In genomic region chr20:4373454-4373853, GRCh38 we compare ENCODE assay signal across 17 cellular contexts.
DNase-seq lines count a peak whose midpoint lies in the region; ATAC-seq and TF ChIP-seq lines count a peak whose summit lies in the region.
"Had no signal": no experiment of that assay in that cellular context is flagged by ENCODE, and none has a peak within 500 bp of the region (broad histone marks: within the 10 kb centered on the region; RNA-seq: fewer than 3 reads in every experiment).

No MANE protein-coding gene starts in this region.

- BruUV-seq in mammary epithelial cell (replicated peaks; lab: Mats Ljungman, UMichigan) = no TSS peak

- peaks cover 44% of the 10 kb centered on the region for H3K4me1 Mint-ChIP-seq in activated T-cell treated with anti-CD3 and anti-CD28 coated beads, Interleukin-2, amount 50 U/mL, for 24 hours (ENCODE audit: low read depth)
- H3K4me1 Mint-ChIP-seq in activated T-helper 17 cell treated with anti-CD3 and anti-CD28 coated beads, Interleukin-2, amount 50 U/mL, for 72 hours = peaks cover 27% of the 10 kb centered on the region
- H3K4me1 Mint-ChIP-seq in activated naive CD4-positive, alpha-beta T cell treated with anti-CD3 and anti-CD28 coated beads, Interleukin-2, amount 10 ng/mL, durations not matched to agents 7 days and 5 days = peaks cover 39% of the 10 kb centered on the region
- H3K4me1 Mint-ChIP-seq: GM23338 had no signal

- no peaks in the 10 kb centered on the region for H3K79me2 ChIP-seq in mammary epithelial cell (ENCODE audit: insufficient read depth, low read length)

- no peak overlapping the region for H3K4me3 Mint-ChIP-seq in activated T-cell treated with anti-CD3 and anti-CD28 coated beads, Interleukin-2, amount 50 U/mL, for 24 hours
- peak overlapping the region; percentile 17 for H3K4me3 Mint-ChIP-seq in activated T-helper 17 cell treated with anti-CD3 and anti-CD28 coated beads, Interleukin-2, amount 50 U/mL, for 72 hours
- no peak overlapping the region for H3K4me3 Mint-ChIP-seq in activated naive CD4-positive, alpha-beta T cell treated with anti-CD3 and anti-CD28 coated beads, Interleukin-2, amount 10 ng/mL, durations not matched to agents 7 days and 5 days
- H3K4me3 Mint-ChIP-seq: CD14-positive monocyte; CD4-positive, alpha-beta memory T cell; GM23338 had no signal

- dilution Hi-C loops in mammary epithelial cell (cut with HindIII; ENCODE audit: low sequenced_read_pairs) = no loop called here

- intact Hi-C loops in mammary epithelial cell (cut with micrococcal nuclease) = no loop called here

- no peaks in the 10 kb centered on the region for H3K9me3 Mint-ChIP-seq in activated T-cell treated with anti-CD3 and anti-CD28 coated beads, Interleukin-2, amount 50 U/mL, for 24 hours
- H3K9me3 Mint-ChIP-seq in activated T-helper 17 cell treated with anti-CD3 and anti-CD28 coated beads, Interleukin-2, amount 50 U/mL, for 72 hours = no peaks in the 10 kb centered on the region
- H3K9me3 Mint-ChIP-seq in activated naive CD4-positive, alpha-beta T cell treated with anti-CD3 and anti-CD28 coated beads, Interleukin-2, amount 10 ng/mL, durations not matched to agents 7 days and 5 days = peaks cover 2% of the 10 kb centered on the region
- H3K9me3 Mint-ChIP-seq: CD14-positive monocyte; CD4-positive, alpha-beta memory T cell; GM23338 had no signal

- H3K27me3 Mint-ChIP-seq in activated T-cell treated with anti-CD3 and anti-CD28 coated beads, Interleukin-2, amount 50 U/mL, for 24 hours = peaks cover 13% of the 10 kb centered on the region
- peaks cover 3% of the 10 kb centered on the region for H3K27me3 Mint-ChIP-seq in activated T-helper 17 cell treated with anti-CD3 and anti-CD28 coated beads, Interleukin-2, amount 50 U/mL, for 72 hours
- H3K27me3 Mint-ChIP-seq in activated naive CD4-positive, alpha-beta T cell treated with anti-CD3 and anti-CD28 coated beads, Interleukin-2, amount 10 ng/mL, durations not matched to agents 7 days and 5 days = peaks cover 27% of the 10 kb centered on the region

- TF ChIP-seq CTCF in mammary epithelial cell (conservative IDR thresholded peaks at IDR 0.05 in 1 of 2, IDR thresholded peaks at IDR 0.05 in 1 of 2; ENCODE audit: extremely low read depth in 1 of 2, insufficient read depth in 1 of 2, low read depth in 1 of 2, low read length in 2 of 2) = no peak

- H3K4me3 ChIP-seq in mammary epithelial cell (replicated peaks in 1 of 3; ENCODE audit: insufficient read depth in 1 of 3, low read depth in 2 of 3, low read length in 3 of 3) = no peak overlapping the region
- H3K4me3 ChIP-seq: BLaER1, GM23338 had no signal

- CTCF ChIA-PET in mammary epithelial cell (lab: Charles Lee; ENCODE audit: low non-redundant PET) = interaction anchor here (0.6 kb wide), 1 partner anchor 65 kb away, joined by 4 read pairs; no protein-coding TSS in a partner anchor
- CTCF ChIA-PET in activated naive CD4-positive, alpha-beta T cell treated with anti-CD3 and anti-CD28 coated beads, Interleukin-2, amount 10 ng/mL, durations not matched to agents 7 days and 5 days (lab: Charles Lee) = no interaction called here

- no peaks in the 10 kb centered on the region for H3K27me3 ChIP-seq in mammary epithelial cell (ENCODE audit: insufficient read depth, low read length)
- H3K27me3 ChIP-seq: BLaER1 had no signal

- no peaks in the 10 kb centered on the region for H3K9me3 ChIP-seq in mammary epithelial cell (replicated peaks; ENCODE audit: insufficient read depth, low read length)
- H3K9me3 ChIP-seq: BLaER1 had no signal

- peak; percentile 19 to 32 for ATAC-seq in activated CD4-positive, CD25-positive, alpha-beta regulatory T cell treated with anti-CD3 and anti-CD28 coated beads, Interleukin-2, amount 50 U/mL, for 24 hours
- peak; percentile 67 for ATAC-seq in activated T-helper 17 cell treated with anti-CD3 and anti-CD28 coated beads, Interleukin-2, amount 50 U/mL, for 72 hours (replicated peaks)
- ATAC-seq in stimulated activated naive CD8-positive, alpha-beta T cell treated with anti-CD3 and anti-CD28 coated beads, Interleukin-15, Interleukin-2, amounts not matched to agents 100 U/mL and 50 U/mL, for 24 hours = peak; percentile 52
- ATAC-seq: GM23338 had no signal

- peak overlapping the region; percentile 60 for H3K27ac Mint-ChIP-seq in activated T-cell treated with anti-CD3 and anti-CD28 coated beads, Interleukin-2, amount 50 U/mL, for 24 hours
- peak overlapping the region; percentile 26 for H3K27ac Mint-ChIP-seq in activated T-helper 17 cell treated with anti-CD3 and anti-CD28 coated beads, Interleukin-2, amount 50 U/mL, for 72 hours
- no peak overlapping the region for H3K27ac Mint-ChIP-seq in activated naive CD4-positive, alpha-beta T cell treated with anti-CD3 and anti-CD28 coated beads, Interleukin-2, amount 10 ng/mL, durations not matched to agents 7 days and 5 days
- H3K27ac Mint-ChIP-seq: CD14-positive monocyte; CD4-positive, alpha-beta memory T cell; GM23338 had no signal

- no peak overlapping the region for H3K9ac ChIP-seq in mammary epithelial cell (ENCODE audit: insufficient read depth, low read length)
- H3K9ac ChIP-seq: BLaER1 had no signal

- H2AFZ ChIP-seq in mammary epithelial cell (ENCODE audit: low read depth, low read length) = no peak overlapping the region
- H2AFZ ChIP-seq: GM23338 had no signal

- H3K36me3 Mint-ChIP-seq in activated T-cell treated with anti-CD3 and anti-CD28 coated beads, Interleukin-2, amount 50 U/mL, for 24 hours (ENCODE audit: low read depth) = no peaks in the 10 kb centered on the region
- no peaks in the 10 kb centered on the region for H3K36me3 Mint-ChIP-seq in activated T-helper 17 cell treated with anti-CD3 and anti-CD28 coated beads, Interleukin-2, amount 50 U/mL, for 72 hours (ENCODE audit: low read depth)
- H3K36me3 Mint-ChIP-seq in activated naive CD4-positive, alpha-beta T cell treated with anti-CD3 and anti-CD28 coated beads, Interleukin-2, amount 10 ng/mL, durations not matched to agents 7 days and 5 days = peaks cover 8% of the 10 kb centered on the region
- H3K36me3 Mint-ChIP-seq: CD4-positive, alpha-beta memory T cell had no signal

- no peaks in the 10 kb centered on the region for H4K20me1 ChIP-seq in mammary epithelial cell (ENCODE audit: insufficient read depth, low read length)
- H4K20me1 ChIP-seq: BLaER1 had no signal

- 93% methylated on average over 1 of the region's 1 CpG for WGBS in mammary epithelial cell (ENCODE audit: low coverage, missing lambda C conversion rate)

- H3K4me2 ChIP-seq in mammary epithelial cell (ENCODE audit: insufficient read depth, low read depth, low read length) = no peak overlapping the region
- H3K4me2 ChIP-seq: BLaER1, GM23338 had no signal

- no peak for DNase-seq in activated CD4-positive, CD25-positive, alpha-beta regulatory T cell treated with anti-CD3 and anti-CD28 coated beads, Interleukin-2, amount 50 U/mL, for 72 hours
- no peak for DNase-seq in activated T-cell treated with anti-CD3 and anti-CD28 coated beads, Interleukin-2, amount 50 U/mL, for 24 hours
- DNase-seq in activated T-cell treated with anti-CD3 and anti-CD28 coated beads, Interleukin-2, amount 50 U/mL, for 48 hours = no peak
- no peak for DNase-seq in stimulated activated naive CD8-positive, alpha-beta T cell treated with anti-CD3 and anti-CD28 coated beads, Interleukin-15, Interleukin-2, amounts not matched to agents 100 U/mL and 50 U/mL, for 24 hours
- DNase-seq in mammary epithelial cell = no peak
- DNase-seq in activated naive CD4-positive, alpha-beta T cell treated with anti-CD3 and anti-CD28 coated beads, Interleukin-2, amount 10 ng/mL, durations not matched to agents 7 days and 5 days = no peak
- DNase-seq: Calu3; CD4-positive, alpha-beta memory T cell; DMS79 treated with DMSO at 0.1 percent for 48 hours; GF-D8; HCEC 1CT had no signal

- H3K27ac ChIP-seq in mammary epithelial cell (ENCODE audit: insufficient read depth, low read depth, low read length) = no peak overlapping the region
- H3K27ac ChIP-seq: 22Rv1, BLaER1 had no signal

- H3K4me1 ChIP-seq in mammary epithelial cell (ENCODE audit: insufficient read depth, low read length) = peaks cover 12% of the 10 kb centered on the region

- in situ Hi-C loops in mammary epithelial cell (cut with MboI; ENCODE audit: low sequenced_read_pairs in 2 of 2) = no loop called here

- H3K36me3 ChIP-seq in mammary epithelial cell (ENCODE audit: insufficient read depth, low read length) = no peaks in the 10 kb centered on the region
- H3K36me3 ChIP-seq: BLaER1 had no signal
